8 cellular contexts compared by ENCODE assay signal in the genomic region with DNA sequence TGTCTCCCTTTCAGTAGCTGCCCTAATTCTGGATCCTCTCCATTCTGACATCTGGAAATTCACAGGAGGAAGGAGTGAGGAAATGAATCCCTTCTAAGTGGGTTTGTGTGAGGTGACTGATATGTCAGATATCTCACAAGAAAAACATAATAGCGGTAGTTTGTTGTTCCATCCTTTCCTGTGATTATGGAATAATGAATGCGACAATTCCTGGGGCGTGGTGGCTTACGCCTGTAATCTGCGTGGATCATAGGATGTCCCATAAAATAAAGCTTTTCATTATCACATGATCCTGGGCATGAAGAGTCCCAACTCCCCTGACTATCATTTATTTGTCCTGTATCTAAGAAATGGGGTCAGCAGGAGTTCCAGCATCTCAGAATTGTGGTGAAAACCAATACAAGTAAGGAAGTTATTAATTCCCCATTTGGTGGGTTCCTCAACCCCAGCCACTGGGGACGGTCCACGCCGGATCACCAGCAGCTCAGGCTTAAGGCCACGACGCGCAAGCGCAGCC.
A peak's percentile ranks its signal among the peaks of the same experiment; 100 is the strongest.
DNase-seq lines count a peak whose midpoint lies in the region; ATAC-seq and TF ChIP-seq lines count a peak whose summit lies in the region.

No MANE protein-coding gene starts in this region.

- peak overlapping the region; percentile 93 for H3K4me3 Mint-ChIP-seq in nephron progenitor cell

- TF ChIP-seq CTCF in C4-2B (conservative IDR thresholded peaks at IDR 0.05): no peak
- no peak for TF ChIP-seq CTCF in Loucy (conservative IDR thresholded peaks at IDR 0.05; ENCODE audit: low read length)
- no peak for TF ChIP-seq CTCF in nephron progenitor cell (IDR thresholded peaks at IDR 0.05)

- peak overlapping the region; percentile 47 for H2AFZ ChIP-seq in Loucy (ENCODE audit: low read length)

- DNase-seq in nephron progenitor cell (no peak), NCI-H345 (lab: John Stamatoyannopoulos, UW) (no peak), NCI-H2196 treated with DMSO at 0.1 percent for 48 hours (lab: John Stamatoyannopoulos, UW; ENCODE audit: unreplicated experiment) (no peak), DMS79 treated with DMSO at 0.1 percent for 48 hours (lab: John Stamatoyannopoulos, UW) (no peak)

- H3K4me1 ChIP-seq in Loucy (ENCODE audit: insufficient read depth, low read length, poor library complexity, severe bottlenecking) (no peaks in the 10 kb centered on the region), duodenal mucosa (ENCODE audit: control insufficient read depth in 1 of 2, insufficient read depth in 2 of 2, low read length in 2 of 2) (peaks cover 15 to 21% of the 10 kb centered on the region in 2 donors)

- ATAC-seq in HG03520 (IDR thresholded peaks at IDR 0.05; ENCODE audit: unreplicated experiment): no peak

- H3K9ac ChIP-seq in Loucy (ENCODE audit: low read depth, low read length, poor library complexity, severe bottlenecking): peak overlapping the region; percentile 91
- H3K9ac ChIP-seq in duodenal mucosa (ENCODE audit: low read depth in 1 of 2, low read length in 2 of 2): peak overlapping the region; percentile 79 to 94

- H3K9me3 ChIP-seq in Loucy (ENCODE audit: insufficient read depth, low read depth, low read length) (no peaks in the 10 kb centered on the region), duodenal mucosa (ENCODE audit: control insufficient read depth in 1 of 2, low read length in 2 of 2) (no peaks in the 10 kb centered on the region)

- H4K20me1 ChIP-seq in Loucy (ENCODE audit: insufficient read depth, low read length, poor library complexity, severe bottlenecking): peaks cover 4% of the 10 kb centered on the region

- H3K4me1 Mint-ChIP-seq in nephron progenitor cell: peaks cover 31% of the 10 kb centered on the region

- H3K27ac Mint-ChIP-seq in nephron progenitor cell: peak overlapping the region; percentile 81

- H3K79me2 ChIP-seq in Loucy (ENCODE audit: insufficient read depth, low read length): peaks cover 33% of the 10 kb centered on the region

- H3K36me3 ChIP-seq in Loucy (ENCODE audit: insufficient read depth, low read length): no peaks in the 10 kb centered on the region
- H3K36me3 ChIP-seq in duodenal mucosa (ENCODE audit: control insufficient read depth in 1 of 2, insufficient read depth in 2 of 2, low read length in 2 of 2): peaks cover 0 to 4% of the 10 kb centered on the region in 2 donors

- peaks cover 45% of the 10 kb centered on the region for H3K36me3 Mint-ChIP-seq in nephron progenitor cell (ENCODE audit: low read depth)

- H3K9me3 Mint-ChIP-seq in nephron progenitor cell: peaks cover 4% of the 10 kb centered on the region

- no peaks in the 10 kb centered on the region for H3K9me2 ChIP-seq in Loucy (replicated peaks; ENCODE audit: low read depth, low read length)

- no peaks in the 10 kb centered on the region for H3F3A ChIP-seq in Loucy (ENCODE audit: low read depth)

- H3K27me3 ChIP-seq in Loucy (ENCODE audit: insufficient read depth, low read length, poor library complexity, severe bottlenecking) (no peaks in the 10 kb centered on the region), duodenal mucosa (ENCODE audit: control insufficient read depth in 1 of 2, insufficient read depth in 2 of 2, low read length in 2 of 2) (no peaks in the 10 kb centered on the region)

- H3K4me3 ChIP-seq in Loucy (ENCODE audit: low read length, poor library complexity, severe bottlenecking): peak overlapping the region; percentile 94
- peak overlapping the region; percentile 88 to 90 for H3K4me3 ChIP-seq in duodenal mucosa (ENCODE audit: low read depth in 1 of 2, low read length in 2 of 2)

- no peaks in the 10 kb centered on the region for H3K27me3 Mint-ChIP-seq in nephron progenitor cell (ENCODE audit: low read depth, poor library complexity)

- H3K27ac ChIP-seq in C4-2B: peak overlapping the region; percentile 95
- peak overlapping the region; percentile 94 for H3K27ac ChIP-seq in duodenal mucosa (ENCODE audit: low read depth, low read length)

- H3K4me2 ChIP-seq in Loucy (ENCODE audit: low read depth, low read length, poor library complexity, severe bottlenecking): peak overlapping the region; percentile 56
